In the genomic region with DNA sequence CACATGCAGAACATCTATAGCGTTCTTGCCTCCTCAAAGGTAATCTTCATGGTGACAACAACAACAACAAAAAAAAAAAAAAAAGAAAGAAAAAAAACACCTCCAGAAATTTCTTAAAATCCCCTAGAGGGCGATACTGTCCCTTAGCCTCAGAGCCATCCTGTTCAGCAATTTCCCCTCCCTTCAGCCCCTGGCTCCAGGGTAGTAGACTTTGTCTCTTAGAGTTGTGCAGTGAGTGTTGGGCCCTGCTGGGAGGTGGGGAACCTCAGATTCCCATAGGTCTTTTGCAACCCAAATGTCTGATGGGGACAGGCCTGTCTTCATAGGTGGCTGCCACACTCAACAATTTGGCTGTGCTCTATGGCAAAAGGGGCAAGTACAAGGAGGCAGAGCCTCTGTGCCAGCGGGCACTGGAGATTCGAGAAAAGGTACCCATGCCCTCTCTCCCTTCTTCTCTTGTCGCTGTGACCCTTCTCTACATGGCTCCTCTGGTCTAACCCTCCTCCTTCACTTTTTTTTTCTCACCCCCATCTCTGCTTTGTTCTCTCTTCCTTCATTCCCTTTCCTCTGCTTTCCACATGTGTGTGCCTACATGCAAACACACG, we compare ENCODE assay signal across 8 cellular contexts. TPM values are rescaled to one million over a fixed set of nuclear protein-coding genes. Genes with fewer than 3 reads are reported as not detected.
DNase-seq lines count a peak whose midpoint lies in the region; ATAC-seq, FAIRE-seq and TF ChIP-seq lines count a peak whose summit lies in the region.

No MANE protein-coding gene starts in this region.

- peak; percentile 46 for DNase-seq in COR-L47 (lab: John Stamatoyannopoulos, UW)
- DNase-seq in GM19238 (ENCODE audit: insufficient read length, low spot score) = peak; percentile 66
- peak; percentile 46 for DNase-seq in NCI-H82 treated with DMSO at 0.1 percent for 48 hours (lab: John Stamatoyannopoulos, UW; ENCODE audit: unreplicated experiment)
- DNase-seq in bronchial epithelial cell (ENCODE audit: low read depth) = peak; percentile 60
- DNase-seq in mucosa of descending colon = peak in 1 of 3 donors; percentile 7

- no peaks in the 10 kb centered on the region for H3K27me3 ChIP-seq in bronchial epithelial cell (ENCODE audit: control insufficient read depth, insufficient read depth, low read length)

- TF ChIP-seq CTCF in bronchial epithelial cell (IDR thresholded peaks at IDR 0.05; ENCODE audit: insufficient read depth, low read length, severe bottlenecking) = peak; percentile 53
- no peak for TF ChIP-seq CTCF in mucosa of descending colon (IDR thresholded peaks at IDR 0.05)

- no peaks in the 10 kb centered on the region for H3K9me3 ChIP-seq in mucosa of descending colon

- peak; percentile 62 for ATAC-seq in mucosa of descending colon
- ATAC-seq in HG03139 (IDR thresholded peaks at IDR 0.05; ENCODE audit: unreplicated experiment) = no peak
- ATAC-seq in HG03097 (IDR thresholded peaks at IDR 0.05; ENCODE audit: low FRiP score, unreplicated experiment) = no peak
- ATAC-seq in HG02610 (IDR thresholded peaks at IDR 0.05; ENCODE audit: unreplicated experiment) = no peak

- intact Hi-C loops in mucosa of descending colon (cut with DNase I, micrococcal nuclease) = no loop called here

- H3K4me3 ChIP-seq in bronchial epithelial cell (ENCODE audit: low read depth, low read length) (no peak overlapping the region), mucosa of descending colon (no peak overlapping the region)

- H3K4me1 ChIP-seq in mucosa of descending colon (ENCODE audit: low read depth) = no peaks in the 10 kb centered on the region

- H3K36me3 ChIP-seq in bronchial epithelial cell (ENCODE audit: control insufficient read depth, insufficient read depth, low read length) (peaks cover 2% of the 10 kb centered on the region), mucosa of descending colon (ENCODE audit: low read depth) (no peaks in the 10 kb centered on the region)

- FAIRE-seq in bronchial epithelial cell (lab: Jason Lieb, UNC) = peak; percentile 66

RNA-seq across cellular contexts. Expression of gene PTK7, which starts 6.0 kb away (rescaled TPM):
- 53.2 and 69.5 TPM in 2 replicates for total RNA-seq in bronchial epithelial cell
- total RNA-seq in mucosa of descending colon = 10 to 100 TPM in 1 of 3 donors, 1 to 10 TPM in 2; 8.3 to 12.9 (median 9.4) TPM

RNA-seq across cellular contexts. Expression of gene KLC4, which starts 10.7 kb away (rescaled TPM):
- 10.4 and 14.5 TPM in 2 replicates for total RNA-seq in bronchial epithelial cell
- total RNA-seq in mucosa of descending colon = 100 to 1,000 TPM in 1 of 3 donors, 10 to 100 TPM in 2; 69.1 to 144 (median 99.1) TPM

RNA-seq across cellular contexts. Expression of gene MRPL2, which starts 10.9 kb away (rescaled TPM):
- total RNA-seq in bronchial epithelial cell (32.8 and 50.3 TPM in 2 replicates), mucosa of descending colon (10 to 100 TPM; 58.7 to 82.8 (median 75.2) TPM)

RNA-seq across cellular contexts. Expression of gene CUL7, which starts 16.5 kb away (rescaled TPM):
- total RNA-seq in bronchial epithelial cell (16.9 and 20.5 TPM in 2 replicates), mucosa of descending colon (10 to 100 TPM; 15.1 to 16.2 (median 15.3) TPM)

RNA-seq across cellular contexts. Expression of gene RRP36, which starts 48.7 kb away (rescaled TPM):
- total RNA-seq in bronchial epithelial cell (84.7 and 97.1 TPM in 2 replicates), mucosa of descending colon (10 to 100 TPM; 31.4 to 40.0 (median 37.1) TPM)
